Comparison of ENCODE assay signal across 15 cellular contexts in genomic region chr17:47918003-47918402, GRCh38. TPM values are rescaled to one million over a fixed set of nuclear protein-coding genes. Genes with fewer than 3 reads are reported as not detected.
"Had no signal": no experiment of that assay in that cellular context is flagged by ENCODE, and none has a peak within 500 bp of the region (broad histone marks: within the 10 kb centered on the region; RNA-seq: fewer than 3 reads in every experiment).

No MANE protein-coding gene starts in this region.

- ATAC-seq: psoas muscle, SK-N-SH treated with all-trans-retinoic acid at 6 μM for 48 hours had no signal

- H3K4me3 Mint-ChIP-seq: activated CD4-positive, alpha-beta T cell treated with anti-CD3 and anti-CD28 coated beads, Interleukin-2, amount 10 ng/mL, durations not matched to agents 24 days and 14 days; nephron progenitor cell had no signal

- H3K27ac ChIP-seq: cardiac muscle cell, colonic mucosa, psoas muscle, right lobe of liver had no signal

- FAIRE-seq: frontal cortex, urothelium cell line had no signal

- H3K9me3 ChIP-seq: colonic mucosa, psoas muscle, right lobe of liver had no signal

- H3K4me1 Mint-ChIP-seq: nephron progenitor cell had no signal

- H3K27me3 Mint-ChIP-seq: activated CD4-positive, alpha-beta T cell treated with anti-CD3 and anti-CD28 coated beads, Interleukin-2, amount 10 ng/mL, durations not matched to agents 24 days and 14 days had no signal

- H3K27ac Mint-ChIP-seq: activated CD4-positive, alpha-beta T cell treated with anti-CD3 and anti-CD28 coated beads, Interleukin-2, amount 10 ng/mL, durations not matched to agents 24 days and 14 days; nephron progenitor cell had no signal

- H3K27me3 ChIP-seq: cardiac muscle cell, colonic mucosa, right lobe of liver had no signal

- H3K4me1 ChIP-seq: colonic mucosa, right lobe of liver had no signal

- H3K4me3 ChIP-seq: cardiac muscle cell, colonic mucosa, psoas muscle, right lobe of liver had no signal

- DNase-seq: activated CD4-positive, alpha-beta T cell treated with anti-CD3 and anti-CD28 coated beads, Interleukin-2, amount 10 ng/mL, durations not matched to agents 24 days and 14 days; activated CD4-positive, CD25-positive, alpha-beta regulatory T cell; activated effector memory CD4-positive, alpha-beta T cell treated with Interleukin-2 at 50 U/mL for 16 hours; activated naive CD4-positive, alpha-beta T cell treated with anti-CD3 and anti-CD28 coated beads, Interleukin-2, amount 50 U/mL, for 16 hours; colonic mucosa; head of caudate nucleus; mesendoderm; nephron progenitor cell; psoas muscle; right lobe of liver had no signal

- H3K9me3 Mint-ChIP-seq: activated CD4-positive, alpha-beta T cell treated with anti-CD3 and anti-CD28 coated beads, Interleukin-2, amount 10 ng/mL, durations not matched to agents 24 days and 14 days; nephron progenitor cell had no signal

RNA-seq across cellular contexts. Expression of gene PRR15L, which starts 39.7 kb away (rescaled TPM):
- total RNA-seq: activated CD4-positive, alpha-beta T cell treated with anti-CD3 and anti-CD28 coated beads, Interleukin-2, amount 10 ng/mL, durations not matched to agents 24 days and 14 days; cardiac muscle cell; frontal cortex; psoas muscle; T-helper 2 cell treated with Interferon-gamma antibody and Interleukin-4, amounts not matched to agents 100 ng/mL and 5 ng/mL, for 36 hours had no signal
- polyA plus RNA-seq: cardiac muscle cell had no signal
